Comparison of ENCODE assay signal across 17 cellular contexts in genomic region chr5:36199620-36200019, GRCh38.
"Had no signal": no experiment of that assay in that cellular context is flagged by ENCODE, and none has a peak within 500 bp of the region (broad histone marks: within the 10 kb centered on the region; RNA-seq: fewer than 3 reads in every experiment).

No MANE protein-coding gene starts in this region.

- H3K9me3 ChIP-seq: gastrocnemius medialis, heart right ventricle, lower lobe of right lung, ovary, sigmoid colon, thoracic aorta had no signal

- H3K36me3 ChIP-seq: ovary had no signal

- H3K4me1 ChIP-seq: lower lobe of right lung, sigmoid colon had no signal

- DNase-seq: activated CD4-positive, alpha-beta memory T cell treated with anti-CD3 and anti-CD28 coated beads for 36 hours; activated effector memory CD4-positive, alpha-beta T cell treated with Interleukin-2 at 50 U/mL for 16 hours; activated T-cell treated with anti-CD3 and anti-CD28 coated beads, Interleukin-2, amount 50 U/mL, for 4 hours; amygdala; effector memory CD4-positive, alpha-beta T cell; gastrocnemius medialis; heart right ventricle; left colon; lower lobe of right lung; midbrain; ovary; sigmoid colon; stimulated activated CD4-positive, alpha-beta T cell treated with anti-CD3 and anti-CD28 coated beads, Interleukin-12 subunit alpha, Interleukin-12 subunit beta, amount 100 ng/mL, for 4 hours; T-helper 1 cell had no signal

- ATAC-seq: activated naive CD4-positive, alpha-beta T cell treated with anti-CD3 and anti-CD28 coated beads, Interleukin-2, amount 50 U/mL, for 72 hours; activated T-cell treated with anti-CD3 and anti-CD28 coated beads, Interleukin-2, amount 50 U/mL, for 4 hours; gastrocnemius medialis; heart right ventricle; left colon; lower lobe of right lung; stimulated activated effector memory CD8-positive, alpha-beta T cell treated with anti-CD3 and anti-CD28 coated beads, Interleukin-12 subunit alpha, Interleukin-12 subunit beta, amount 100 ng/mL, for 72 hours had no signal

- H3K4me3 ChIP-seq: gastrocnemius medialis, heart right ventricle, lower lobe of right lung, ovary, sigmoid colon, thoracic aorta had no signal

- H3K27me3 ChIP-seq: gastrocnemius medialis, heart right ventricle, ovary, sigmoid colon had no signal
